In the genomic region with DNA sequence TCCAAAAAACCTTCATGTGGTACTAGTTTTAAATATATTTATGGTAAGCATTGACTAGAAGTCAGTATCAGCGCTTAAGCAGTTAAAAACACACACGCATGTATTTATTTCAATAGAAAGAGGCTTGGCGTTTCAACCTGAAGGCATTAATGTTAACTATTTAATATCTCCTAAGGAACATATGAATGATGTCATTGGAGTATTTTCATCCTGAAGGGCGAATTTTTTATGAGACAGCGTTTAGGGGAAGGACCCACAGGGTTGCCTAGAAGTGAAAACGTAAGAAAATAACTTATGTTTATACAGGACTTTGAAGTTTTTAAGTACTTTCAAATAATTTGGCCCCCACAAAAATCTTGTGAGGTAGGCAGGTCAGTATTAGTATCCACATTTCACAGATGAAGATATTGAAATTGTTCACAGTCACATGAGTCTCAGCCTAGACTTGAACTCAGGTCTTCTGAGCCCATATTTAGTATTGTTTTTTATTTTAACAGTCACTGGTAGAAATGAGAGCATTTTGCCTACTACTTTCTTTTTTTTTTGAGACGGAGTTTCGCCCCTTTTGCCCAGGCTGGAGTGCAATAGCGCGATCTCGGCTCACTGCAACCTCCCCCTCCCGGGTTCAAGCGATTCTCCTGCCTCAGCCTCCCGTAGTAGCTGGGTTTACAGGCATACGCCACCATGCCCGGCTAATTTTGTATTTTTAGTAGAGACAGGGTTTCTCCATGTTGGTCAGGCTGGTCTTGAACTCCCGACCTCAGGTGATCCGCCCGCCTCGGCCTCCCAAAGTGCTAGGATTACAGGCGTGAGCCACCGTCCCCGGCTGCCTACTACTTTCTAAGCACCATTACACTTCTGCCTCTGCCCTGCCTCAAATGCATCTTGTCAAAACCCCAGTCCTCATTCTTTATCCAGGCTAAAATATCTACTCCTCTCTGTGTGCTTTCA, we compare ENCODE assay signal across 1 cellular context.
TF ChIP-seq lines count a peak whose summit lies in the region.

No MANE protein-coding gene starts in this region.

TF ChIP-seq in GM12878, 131 proteins besides CTCF, POLR2A, EP300 and RAD21:
- no peak for TF ChIP-seq SPI1 (IDR thresholded peaks at IDR 0.05; ENCODE audit: borderline replicate concordance, insufficient read depth, low read depth, low read length)
- TF ChIP-seq ATF7 (IDR thresholded peaks at IDR 0.05; ENCODE audit: low read depth) = peak; percentile 42; the same call in 1 of the 2 replicates
- TF ChIP-seq, protein P1, sequence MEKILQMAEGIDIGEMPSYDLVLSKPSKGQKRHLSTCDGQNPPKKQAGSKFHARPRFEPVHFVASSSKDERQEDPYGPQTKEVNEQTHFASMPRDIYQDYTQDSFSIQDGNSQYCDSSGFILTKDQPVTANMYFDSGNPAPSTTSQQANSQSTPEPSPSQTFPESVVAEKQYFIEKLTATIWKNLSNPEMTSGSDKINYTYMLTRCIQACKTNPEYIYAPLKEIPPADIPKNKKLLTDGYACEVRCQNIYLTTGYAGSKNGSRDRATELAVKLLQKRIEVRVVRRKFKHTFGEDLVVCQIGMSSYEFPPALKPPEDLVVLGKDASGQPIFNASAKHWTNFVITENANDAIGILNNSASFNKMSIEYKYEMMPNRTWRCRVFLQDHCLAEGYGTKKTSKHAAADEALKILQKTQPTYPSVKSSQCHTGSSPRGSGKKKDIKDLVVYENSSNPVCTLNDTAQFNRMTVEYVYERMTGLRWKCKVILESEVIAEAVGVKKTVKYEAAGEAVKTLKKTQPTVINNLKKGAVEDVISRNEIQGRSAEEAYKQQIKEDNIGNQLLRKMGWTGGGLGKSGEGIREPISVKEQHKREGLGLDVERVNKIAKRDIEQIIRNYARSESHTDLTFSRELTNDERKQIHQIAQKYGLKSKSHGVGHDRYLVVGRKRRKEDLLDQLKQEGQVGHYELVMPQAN (conservative IDR thresholded peaks at IDR 0.05) = no peak
- TF ChIP-seq, protein P2, sequence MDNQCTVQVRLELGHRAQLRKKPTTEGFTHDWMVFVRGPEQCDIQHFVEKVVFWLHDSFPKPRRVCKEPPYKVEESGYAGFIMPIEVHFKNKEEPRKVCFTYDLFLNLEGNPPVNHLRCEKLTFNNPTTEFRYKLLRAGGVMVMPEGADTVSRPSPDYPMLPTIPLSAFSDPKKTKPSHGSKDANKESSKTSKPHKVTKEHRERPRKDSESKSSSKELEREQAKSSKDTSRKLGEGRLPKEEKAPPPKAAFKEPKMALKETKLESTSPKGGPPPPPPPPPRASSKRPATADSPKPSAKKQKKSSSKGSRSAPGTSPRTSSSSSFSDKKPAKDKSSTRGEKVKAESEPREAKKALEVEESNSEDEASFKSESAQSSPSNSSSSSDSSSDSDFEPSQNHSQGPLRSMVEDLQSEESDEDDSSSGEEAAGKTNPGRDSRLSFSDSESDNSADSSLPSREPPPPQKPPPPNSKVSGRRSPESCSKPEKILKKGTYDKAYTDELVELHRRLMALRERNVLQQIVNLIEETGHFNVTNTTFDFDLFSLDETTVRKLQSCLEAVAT (IDR thresholded peaks at IDR 0.05) = peak; percentile 95
TF ChIP-seq in GM12878: peak in this region for 2.
